1 cellular context compared by ENCODE assay signal in the genomic region with DNA sequence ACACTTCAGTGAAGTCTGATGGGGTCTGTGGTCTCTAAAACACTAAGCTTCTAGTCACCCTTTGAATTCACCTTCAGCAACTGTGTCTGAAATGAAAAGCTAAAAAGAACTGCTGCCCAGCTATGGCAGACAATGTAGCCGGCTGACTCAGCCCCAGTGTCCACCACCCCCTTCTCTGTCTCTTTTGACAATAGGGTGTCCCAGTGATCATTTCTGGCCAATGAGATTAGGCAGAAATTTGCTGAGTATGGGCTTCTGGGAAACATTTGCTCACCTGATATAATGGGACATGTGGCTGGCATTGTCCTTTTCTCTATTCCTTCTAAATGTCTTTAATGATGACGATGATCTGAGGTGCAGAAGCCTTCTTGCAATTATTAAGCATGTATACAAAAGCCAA.
TF ChIP-seq lines count a peak whose summit lies in the region.

No MANE protein-coding gene starts in this region.

TF ChIP-seq in HepG2, 621 proteins besides CTCF, POLR2A, EP300 and RAD21:
- TF ChIP-seq MAFK (conservative IDR thresholded peaks at IDR 0.05 in 1 of 2, IDR thresholded peaks at IDR 0.05 in 1 of 2; ENCODE audit: low read length in 2 of 2) = peak; percentile 49 to 62
- TF ChIP-seq MAFF (IDR thresholded peaks at IDR 0.05; ENCODE audit: low read depth, low read length) = peak; percentile 38; the same call in 1 of the 2 replicates
- no peak for TF ChIP-seq ZNF780A (CRISPR knock-in tag; IDR thresholded peaks at IDR 0.05)
TF ChIP-seq in HepG2: peak in this region for 2.
